Comparison of ENCODE assay signal across 8 cellular contexts in genomic region chr15:52735231-52736089, GRCh38. TPM values are rescaled to one million over a fixed set of nuclear protein-coding genes. Genes with fewer than 3 reads are reported as not detected.
DNase-seq lines count a peak whose midpoint lies in the region; ATAC-seq, FAIRE-seq and TF ChIP-seq lines count a peak whose summit lies in the region.

No MANE protein-coding gene starts in this region.

- in situ Hi-C loops in K562 (cut with MboI), result no loop called here

- no peak overlapping the region for H2AFZ ChIP-seq in K562 (ENCODE audit: low read depth, low read length)

- POLR2A ChIA-PET in K562 (lab: Yijun Ruan, JAX), result interaction anchor here (0.7 to 1.0 kb wide), 2 partner anchors 55 to 478 kb away, joined by 3 to 4 read pairs; no protein-coding TSS in a partner anchor

- CTCF ChIA-PET in K562 (lab: Yijun Ruan, JAX; ENCODE audit: low intra/inter-chr PET ratio), result interaction anchor here (0.7 to 2.7 kb wide), 6 partner anchors 207 to 508 kb away, joined by 3 to 21 read pairs (median 7); partner anchors contain the start of gene MYO5A

- H3K9me1 ChIP-seq in K562 (ENCODE audit: control insufficient read depth, insufficient read depth, low read length), result no peaks in the 10 kb centered on the region

- ATAC-seq in HG02884 (IDR thresholded peaks at IDR 0.05; ENCODE audit: unreplicated experiment), result peak; percentile 69
- peak; percentile 99 for ATAC-seq in K562

- peak; percentile 65 for DNase-seq in NCI-H2107 treated with DMSO at 0.1 percent for 48 hours (lab: John Stamatoyannopoulos, UW; ENCODE audit: unreplicated experiment)
- DNase-seq in UCSD-AML1 (lab: John Stamatoyannopoulos, UW; ENCODE audit: unreplicated experiment), result peak; percentile 16
- DNase-seq in K562 (ENCODE audit: extremely low read depth in 1 of 4, low spot score in 3 of 4), result peak; percentile 73 to 81 (median 78)
- peak; percentile 78 for DNase-seq in iPS DF 4.7 (ENCODE audit: extremely low read depth, low spot score)
- peak; percentile 37 for DNase-seq in stimulated activated CD4-positive, alpha-beta T cell treated with anti-CD3 and anti-CD28 coated beads, Interleukin-12 subunit alpha, Interleukin-12 subunit beta, amount 100 ng/mL, for 4 hours
- no peak for DNase-seq in GOT3 (lab: John Stamatoyannopoulos, UW)

- BruUV-seq in K562 (replicated peaks; lab: Mats Ljungman, UMichigan), result no TSS peak

- FAIRE-seq in K562 (lab: Jason Lieb, UNC), result peak; percentile 89

- no peaks in the 10 kb centered on the region for H3K4me1 ChIP-seq in K562 (replicated peaks in 1 of 2; ENCODE audit: control insufficient read depth in 2 of 2, insufficient read depth in 2 of 2, low read length in 2 of 2)

- peak; percentile 35; the same call in 1 of the 2 replicates for TF ChIP-seq CTCF in GM12875 (IDR thresholded peaks at IDR 0.05; ENCODE audit: borderline replicate concordance, insufficient read depth, low read depth, low read length)
- peak; percentile 69 to 93 (median 76) for TF ChIP-seq CTCF in K562 (IDR thresholded peaks at IDR 0.05 in 2 of 3, conservative IDR thresholded peaks at IDR 0.05 in 1 of 3; ENCODE audit: insufficient read depth in 2 of 3, low read depth in 1 of 3, low read length in 3 of 3)

- no peaks in the 10 kb centered on the region for H4K20me1 ChIP-seq in K562 (replicated peaks; ENCODE audit: control insufficient read depth, insufficient read depth, low read length)

- H3K36me3 ChIP-seq in K562 (ENCODE audit: control insufficient read depth, insufficient read depth, low read length), result no peaks in the 10 kb centered on the region

- intact Hi-C loops in K562 (cut with micrococcal nuclease), result loop anchor here (1.0 to 10.0 kb wide), 4 partner anchors 211 to 479 kb away; partner anchors contain the start of gene MYO5A

- H3K9ac ChIP-seq in K562 (ENCODE audit: insufficient read depth in 1 of 2, low read depth in 2 of 2, low read length in 2 of 2), result no peak overlapping the region

- no peaks in the 10 kb centered on the region for H3K9me3 ChIP-seq in K562 (replicated peaks; ENCODE audit: control insufficient read depth, insufficient read depth, low read depth, low read length)

- H3K4me3 ChIP-seq in GM12875 (ENCODE audit: low read depth, low read length) (no peak overlapping the region), K562 (no peak overlapping the region)

- H3K27me3 ChIP-seq in K562 (ENCODE audit: control insufficient read depth in 2 of 2, insufficient read depth in 2 of 2, low read length in 2 of 2), result peaks cover 0 to 4% of the 10 kb centered on the region in 2 experiments; a peak in 1 of 5 replicates

- H3K27ac ChIP-seq in K562 (ENCODE audit: extremely low read depth, low read depth, low read length), result no peak overlapping the region

- H3K79me2 ChIP-seq in K562 (ENCODE audit: control insufficient read depth, insufficient read depth, low read length), result no peaks in the 10 kb centered on the region

- 13% methylated on average over 4 of the region's 4 CpGs for WGBS in K562 (ENCODE audit: insufficient coverage, low coverage, missing lambda C conversion rate)

- no peak overlapping the region for H3K4me2 ChIP-seq in K562 (ENCODE audit: insufficient read depth, low read length)

- TF ChIP-seq POLR2A in K562 (conservative IDR thresholded peaks at IDR 0.05), result no peak

- no peak for TF ChIP-seq EP300 in K562 (IDR thresholded peaks at IDR 0.05; ENCODE audit: low read length)

- TF ChIP-seq RAD21 in K562 (CRISPR knock-in tag; conservative IDR thresholded peaks at IDR 0.05 in 1 of 2, IDR thresholded peaks at IDR 0.05 in 1 of 2), result peak; percentile 90 to 92

TF ChIP-seq in K562, 482 proteins besides CTCF, POLR2A, EP300 and RAD21:
- no peak for TF ChIP-seq MED1 (CRISPR knock-in tag; IDR thresholded peaks at IDR 0.05; ENCODE audit: borderline replicate concordance)
- no peak for TF ChIP-seq RBM17 (IDR thresholded peaks at IDR 0.05; ENCODE audit: borderline replicate concordance, low read depth, low read length)
- peak; percentile 66; the same call in 1 of the 2 replicates for TF ChIP-seq STAG1 (CRISPR knock-in tag; IDR thresholded peaks at IDR 0.05; ENCODE audit: borderline replicate concordance)
- peak; percentile 77 for TF ChIP-seq SMC3 (conservative IDR thresholded peaks at IDR 0.05; ENCODE audit: insufficient read depth, low read depth, low read length)
- TF ChIP-seq DEAF1 (CRISPR knock-in tag; IDR thresholded peaks at IDR 0.05), result peak; percentile 83
- TF ChIP-seq MAZ (CRISPR knock-in tag; conservative IDR thresholded peaks at IDR 0.05 in 1 of 2, IDR thresholded peaks at IDR 0.05 in 1 of 2), result 0 out of 4 replicates have a peak, but pooled peaks of 1 of the 2 experiments have one; percentile 31
- peak; percentile 80 for TF ChIP-seq ARID2 (IDR thresholded peaks at IDR 0.05)
- no peak for TF ChIP-seq BMI1 (IDR thresholded peaks at IDR 0.05; ENCODE audit: low read length)
- 0 out of 2 replicates have a peak, but pooled peaks have one; percentile 38 for TF ChIP-seq CC2D1A (IDR thresholded peaks at IDR 0.05)
- 0 out of 4 replicates have a peak, but pooled peaks of 1 of the 2 experiments have one; percentile 10 for TF ChIP-seq RCOR1 (IDR thresholded peaks at IDR 0.05; ENCODE audit: borderline replicate concordance in 1 of 2, low read depth in 2 of 2, low read length in 2 of 2)
- TF ChIP-seq CREB3L1 (IDR thresholded peaks at IDR 0.05; ENCODE audit: borderline replicate concordance, low read depth), result no peak
- no peak for TF ChIP-seq XRCC4 (IDR thresholded peaks at IDR 0.05; ENCODE audit: extremely low read depth, insufficient read depth, insufficient read length)

RNA-seq across cellular contexts. Expression of gene ONECUT1, which starts 54.7 kb away (rescaled TPM):
- not detected in 2 replicates for total RNA-seq in K562 (2011; cell fraction: chromatin; rRNA removed; ENCODE audit: low replicate concordance)
- not detected in 2 replicates for total RNA-seq in K562 (2011; cell fraction: nucleolus; rRNA removed)
- not detected in 2 replicates for total RNA-seq in K562 (2011; cell fraction: nucleoplasm; rRNA removed)
- not detected in 2 replicates for total RNA-seq in K562 (2014; rRNA removed)
- not detected in 2 replicates for total RNA-seq in K562 (2014; rRNA removed; fragmentation: Illumina TruSeq; extraction: Trizol)
- total RNA-seq in K562 (2015; rRNA removed; fragmentation: Illumina TruSeq; extraction: Trizol), result not detected in 2 replicates
- total RNA-seq in K562 (2021), result not detected in 2 replicates
- polyA plus RNA-seq in K562 (2011; rRNA removed), result not detected in 2 replicates
- not detected in 2 replicates for polyA plus RNA-seq in K562 (2011; cell fraction: cytosol; rRNA removed)
- not detected in 2 replicates for polyA plus RNA-seq in K562 (2011; cell fraction: nucleus; rRNA removed)
- polyA plus RNA-seq in K562 (2012), result 0.04 TPM in 1 of 2 replicates, not detected in the other
- not detected in 2 replicates for polyA plus RNA-seq in K562 (2014; fragmentation: Illumina TruSeq; extraction: Trizol)
- polyA plus RNA-seq in K562 (2014; fragmentation: Nextera tagmentation; extraction: Ambion mirVana), result not detected
- not detected in 2 replicates for polyA plus RNA-seq in K562 (2014; rRNA removed)
- not detected in 2 replicates for polyA minus RNA-seq in K562 (2011; rRNA and poly(A)+ RNA removed)
- not detected in 2 replicates for polyA minus RNA-seq in K562 (2011; cell fraction: cytosol; rRNA and poly(A)+ RNA removed)
- polyA minus RNA-seq in K562 (2011; cell fraction: nucleus; rRNA and poly(A)+ RNA removed), result not detected in 2 replicates

RNA-seq across cellular contexts. Expression of gene ATOSA, which starts 56.3 kb away (rescaled TPM):
- 7.7 and 29.7 TPM in 2 replicates for total RNA-seq in K562 (2011; cell fraction: chromatin; rRNA removed; ENCODE audit: low replicate concordance)
- 3.7 and 5.1 TPM in 2 replicates for total RNA-seq in K562 (2011; cell fraction: nucleolus; rRNA removed)
- total RNA-seq in K562 (2011; cell fraction: nucleoplasm; rRNA removed), result 17.5 and 28.7 TPM in 2 replicates
- total RNA-seq in K562 (2014; rRNA removed) (3.9 and 5.2 TPM in 2 replicates), K562 (2014; rRNA removed; fragmentation: Illumina TruSeq; extraction: Trizol) (3.7 and 3.8 TPM in 2 replicates), K562 (2015; rRNA removed; fragmentation: Illumina TruSeq; extraction: Trizol) (3.2 and 3.9 TPM in 2 replicates), K562 (2021) (3.9 and 6.1 TPM in 2 replicates)
- polyA plus RNA-seq in K562 (2011; rRNA removed) (5.2 and 5.9 TPM in 2 replicates), K562 (2014; fragmentation: Illumina TruSeq; extraction: Trizol) (4.2 and 5.8 TPM in 2 replicates), K562 (2014; fragmentation: Nextera tagmentation; extraction: Ambion mirVana) (1 to 10 TPM; 2.0 to 2.1 TPM), K562 (2014; rRNA removed) (3.0 and 3.6 TPM in 2 replicates)
- 1.1 and 3.0 TPM in 2 replicates for polyA plus RNA-seq in K562 (2011; cell fraction: cytosol; rRNA removed)
- polyA plus RNA-seq in K562 (2011; cell fraction: nucleus; rRNA removed), result 8.6 and 12.3 TPM in 2 replicates
- 4.5 and 9.3 TPM in 2 replicates for polyA plus RNA-seq in K562 (2012)
- 10.3 and 10.8 TPM in 2 replicates for polyA minus RNA-seq in K562 (2011; rRNA and poly(A)+ RNA removed)
- 3.7 and 6.5 TPM in 2 replicates for polyA minus RNA-seq in K562 (2011; cell fraction: cytosol; rRNA and poly(A)+ RNA removed)
- 8.2 and 12.2 TPM in 2 replicates for polyA minus RNA-seq in K562 (2011; cell fraction: nucleus; rRNA and poly(A)+ RNA removed)
